9 cellular contexts compared by ENCODE assay signal in the genomic region with DNA sequence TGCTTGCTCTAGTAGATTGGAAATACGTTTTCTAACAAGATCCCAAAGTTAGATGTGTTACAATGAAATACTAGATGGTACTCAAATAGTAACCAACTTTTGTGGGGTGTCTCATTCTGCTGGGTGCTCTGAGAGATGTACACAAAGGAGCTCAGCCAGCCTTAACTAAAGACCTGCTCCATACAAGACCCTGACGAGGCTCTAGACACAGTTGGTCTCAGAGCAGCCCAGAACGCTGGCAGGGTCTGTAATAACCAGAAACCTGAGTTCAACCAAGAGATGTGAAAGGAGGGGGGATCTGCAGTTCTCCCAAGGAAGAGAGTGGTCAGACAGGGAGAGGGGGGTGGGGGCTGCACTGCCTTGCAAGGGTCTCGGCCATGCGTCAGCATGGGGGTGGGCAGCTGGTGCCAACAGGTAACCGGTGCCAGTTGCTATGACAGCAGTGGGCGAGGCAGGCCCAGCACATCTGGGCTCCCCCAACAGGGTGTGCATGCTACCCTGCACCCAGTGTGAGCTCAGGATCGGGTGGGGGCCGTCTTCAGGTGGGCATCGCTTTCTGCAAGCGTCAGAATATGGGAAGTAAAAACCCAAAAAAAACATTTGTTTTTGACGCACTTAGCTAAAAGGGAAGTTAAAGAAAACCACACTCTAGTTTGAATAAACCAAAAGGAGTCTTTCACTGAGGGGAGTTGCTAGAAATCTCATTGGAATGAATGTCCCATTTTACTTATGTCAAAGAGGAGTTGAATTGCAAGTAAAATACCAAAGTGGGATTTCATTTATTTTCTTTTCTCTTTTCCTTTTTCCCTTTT.
DNase-seq lines count a peak whose midpoint lies in the region; ATAC-seq, FAIRE-seq and TF ChIP-seq lines count a peak whose summit lies in the region.
"Had no signal": no experiment of that assay in that cellular context is flagged by ENCODE, and none has a peak within 500 bp of the region (broad histone marks: within the 10 kb centered on the region; RNA-seq: fewer than 3 reads in every experiment).

No MANE protein-coding gene starts in this region.

- peak overlapping the region; percentile 53 for H3K27ac Mint-ChIP-seq in activated CD4-positive, alpha-beta T cell treated with anti-CD3 and anti-CD28 coated beads for 36 hours
- H3K27ac Mint-ChIP-seq in activated CD4-positive, alpha-beta memory T cell treated with anti-CD3 and anti-CD28 coated beads for 36 hours = no peak overlapping the region

- peaks cover 84% of the 10 kb centered on the region for H3K4me1 Mint-ChIP-seq in activated CD4-positive, alpha-beta T cell treated with anti-CD3 and anti-CD28 coated beads for 36 hours
- H3K4me1 Mint-ChIP-seq in activated CD4-positive, alpha-beta memory T cell treated with anti-CD3 and anti-CD28 coated beads for 36 hours (ENCODE audit: low read depth) = peaks cover 76% of the 10 kb centered on the region

- POLR2A ChIA-PET in activated CD4-positive, alpha-beta T cell treated with anti-CD3 and anti-CD28 coated beads for 36 hours (lab: Charles Lee) = no interaction called here
- POLR2A ChIA-PET in activated CD4-positive, alpha-beta memory T cell treated with anti-CD3 and anti-CD28 coated beads for 36 hours (lab: Charles Lee) = interaction anchor here (0.9 kb wide), 1 partner anchor 18 kb away, joined by 3 read pairs; no protein-coding TSS in a partner anchor

- H3K36me3 Mint-ChIP-seq in activated CD4-positive, alpha-beta T cell treated with anti-CD3 and anti-CD28 coated beads for 36 hours (ENCODE audit: low read depth) = peaks cover 65% of the 10 kb centered on the region
- peaks cover 58% of the 10 kb centered on the region for H3K36me3 Mint-ChIP-seq in activated CD4-positive, alpha-beta memory T cell treated with anti-CD3 and anti-CD28 coated beads for 36 hours

- intact Hi-C loops in activated CD4-positive, alpha-beta T cell treated with anti-CD3 and anti-CD28 coated beads for 36 hours (cut with DNase I, micrococcal nuclease) = no loop called here
- intact Hi-C loops in activated CD4-positive, alpha-beta memory T cell treated with anti-CD3 and anti-CD28 coated beads for 36 hours (cut with micrococcal nuclease) = no loop called here

- H3K4me3 Mint-ChIP-seq in activated CD4-positive, alpha-beta T cell treated with anti-CD3 and anti-CD28 coated beads for 36 hours = peak overlapping the region; percentile 9
- H3K4me3 Mint-ChIP-seq in activated CD4-positive, alpha-beta memory T cell treated with anti-CD3 and anti-CD28 coated beads for 36 hours = no peak overlapping the region

- peak overlapping the region in 14 of 21 experiments; percentile 8 to 79 (median 53) for H3K27ac ChIP-seq in skin epidermis
- H3K27ac ChIP-seq: A549 had no signal

- H3K9me3 Mint-ChIP-seq in activated CD4-positive, alpha-beta T cell treated with anti-CD3 and anti-CD28 coated beads for 36 hours (ENCODE audit: low read depth) = no peaks in the 10 kb centered on the region
- no peaks in the 10 kb centered on the region for H3K9me3 Mint-ChIP-seq in activated CD4-positive, alpha-beta memory T cell treated with anti-CD3 and anti-CD28 coated beads for 36 hours

- no peak for TF ChIP-seq POLR2A in GM12891 (IDR thresholded peaks at IDR 0.05; ENCODE audit: low read depth, low read length)

- FAIRE-seq in GM12891 (lab: Jason Lieb, UNC) (no peak), RCC 7860 (lab: Jason Lieb, UNC) (no peak)
- FAIRE-seq: A549 had no signal

- no peak for ATAC-seq in activated CD4-positive, alpha-beta T cell treated with anti-CD3 and anti-CD28 coated beads for 36 hours
- ATAC-seq in HG03103 (IDR thresholded peaks at IDR 0.05; ENCODE audit: low read depth, unreplicated experiment) (peak; percentile 36), GM21515 (IDR thresholded peaks at IDR 0.05; ENCODE audit: unreplicated experiment) (no peak)
- ATAC-seq: A549 had no signal

- H3K27me3 Mint-ChIP-seq in activated CD4-positive, alpha-beta T cell treated with anti-CD3 and anti-CD28 coated beads for 36 hours = no peaks in the 10 kb centered on the region
- H3K27me3 Mint-ChIP-seq in activated CD4-positive, alpha-beta memory T cell treated with anti-CD3 and anti-CD28 coated beads for 36 hours = no peaks in the 10 kb centered on the region

- DNase-seq in activated CD4-positive, alpha-beta T cell treated with anti-CD3 and anti-CD28 coated beads for 36 hours = no peak
- DNase-seq in activated CD4-positive, alpha-beta T cell treated with anti-CD3 and anti-CD28 coated beads, Interleukin-2, amount 50 U/mL, for 48 hours = no peak
- DNase-seq in activated CD4-positive, alpha-beta memory T cell treated with anti-CD3 and anti-CD28 coated beads for 36 hours = peak; percentile 21
- DNase-seq in GM12891 (ENCODE audit: insufficient read length, low spot score) = no peak
- no peak for DNase-seq in RCC 7860 (ENCODE audit: low spot score)

- CTCF ChIA-PET in activated CD4-positive, alpha-beta T cell treated with anti-CD3 and anti-CD28 coated beads for 36 hours (lab: Charles Lee) = interaction anchor here (0.6 to 1.3 kb wide), 4 partner anchors 8 to 104 kb away, joined by 3 to 6 read pairs (median 4); no protein-coding TSS in a partner anchor
- CTCF ChIA-PET in activated CD4-positive, alpha-beta memory T cell treated with anti-CD3 and anti-CD28 coated beads for 36 hours (lab: Charles Lee) = interaction anchor here (4.3 to 7.3 kb wide), 2 partner anchors 13 to 61 kb away, joined by 24 to 25 read pairs; no protein-coding TSS in a partner anchor

- no peak overlapping the region for H3K4me3 ChIP-seq in skin epidermis
- H3K4me3 ChIP-seq: A549 had no signal

TF ChIP-seq in GM12891, 5 proteins besides CTCF, POLR2A, EP300 and RAD21:
- no peak for TF ChIP-seq TAF1 (IDR thresholded peaks at IDR 0.05; ENCODE audit: low read depth, low read length)
- no peak for TF ChIP-seq POU2F2 (IDR thresholded peaks at IDR 0.05; ENCODE audit: low read depth, low read length)
- TF ChIP-seq POLR2AphosphoS5 (IDR thresholded peaks at IDR 0.05; ENCODE audit: low read depth, low read length) = no peak
